In the genomic region with DNA sequence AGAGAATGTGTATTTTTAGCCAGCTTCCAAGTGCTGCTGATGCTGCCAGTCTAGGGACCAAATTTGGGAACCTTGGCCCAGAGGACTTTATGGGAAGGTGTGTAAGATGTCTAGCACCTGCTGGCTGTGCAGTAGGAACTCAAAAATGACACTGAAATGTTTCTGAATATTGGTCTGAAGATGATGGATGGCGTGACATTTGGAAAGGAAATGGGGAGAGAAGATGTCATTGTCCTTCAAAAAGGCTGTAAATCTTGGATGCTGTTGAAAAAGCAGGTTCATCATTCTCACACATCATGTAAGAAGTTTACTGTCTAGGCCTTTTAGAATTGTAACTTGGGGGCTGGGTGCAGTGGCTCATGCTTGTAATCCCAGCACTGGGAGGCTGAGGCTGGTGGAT, we compare ENCODE assay signal across 1 cellular context.
TF ChIP-seq lines count a peak whose summit lies in the region.

No MANE protein-coding gene starts in this region.

TF ChIP-seq in IMR-90, 13 proteins besides CTCF, POLR2A, EP300 and RAD21 (continued from another document):
- TF ChIP-seq CHD1 (IDR thresholded peaks at IDR 0.05; ENCODE audit: low read depth, low read length) (no peak), SMC3 (IDR thresholded peaks at IDR 0.05; ENCODE audit: low read depth, low read length) (no peak), MXI1 (IDR thresholded peaks at IDR 0.05; ENCODE audit: borderline replicate concordance, low read depth, low read length) (no peak), MAZ (IDR thresholded peaks at IDR 0.05; ENCODE audit: borderline replicate concordance, low read depth, low read length) (no peak), RCOR1 (IDR thresholded peaks at IDR 0.05; ENCODE audit: insufficient replicate concordance, low read length) (no peak), MAFK (IDR thresholded peaks at IDR 0.05; ENCODE audit: low read depth, low read length) (no peak)
TF ChIP-seq in IMR-90: peak in this region for 0.
